In the genomic region with DNA sequence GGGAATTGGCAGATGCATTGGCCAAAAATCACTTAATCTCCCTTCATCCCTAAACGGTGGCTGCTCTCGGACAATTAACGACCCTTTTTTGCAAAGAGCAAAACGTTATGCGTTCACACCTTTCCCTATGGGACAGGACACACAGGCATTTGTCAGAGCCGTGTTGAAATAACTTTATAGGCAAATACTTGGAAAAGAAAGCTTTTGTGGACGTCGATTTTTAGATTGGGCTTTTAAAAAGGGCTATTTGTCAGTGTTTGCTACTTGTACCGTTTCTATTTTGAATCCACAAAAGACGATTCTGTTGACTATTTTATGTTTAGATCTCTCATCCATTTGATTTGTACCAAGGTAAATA, we compare ENCODE assay signal across 8 cellular contexts.
DNase-seq lines count a peak whose midpoint lies in the region; ATAC-seq and TF ChIP-seq lines count a peak whose summit lies in the region.

No MANE protein-coding gene starts in this region.

- peaks cover 2% of the 10 kb centered on the region for H3K4me1 Mint-ChIP-seq in activated naive CD4-positive, alpha-beta T cell treated with anti-CD3 and anti-CD28 coated beads for 36 hours (ENCODE audit: low read depth)
- peaks cover 11% of the 10 kb centered on the region for H3K4me1 Mint-ChIP-seq in activated CD4-positive, alpha-beta memory T cell treated with anti-CD3 and anti-CD28 coated beads, Interleukin-2, amount 10 ng/mL, durations not matched to agents 7 days and 5 days
- H3K4me1 Mint-ChIP-seq in immature natural killer cell = peaks cover 9 to 12% of the 10 kb centered on the region in 2 donors

- no peaks in the 10 kb centered on the region for H3K36me3 Mint-ChIP-seq in activated naive CD4-positive, alpha-beta T cell treated with anti-CD3 and anti-CD28 coated beads for 36 hours (ENCODE audit: low read depth)
- H3K36me3 Mint-ChIP-seq in activated CD4-positive, alpha-beta memory T cell treated with anti-CD3 and anti-CD28 coated beads, Interleukin-2, amount 10 ng/mL, durations not matched to agents 7 days and 5 days (ENCODE audit: low read depth) = no peaks in the 10 kb centered on the region
- H3K36me3 Mint-ChIP-seq in immature natural killer cell = no peaks in the 10 kb centered on the region

- no peak overlapping the region for H3K27ac Mint-ChIP-seq in activated naive CD4-positive, alpha-beta T cell treated with anti-CD3 and anti-CD28 coated beads for 36 hours
- no peak overlapping the region for H3K27ac Mint-ChIP-seq in activated CD4-positive, alpha-beta memory T cell treated with anti-CD3 and anti-CD28 coated beads, Interleukin-2, amount 10 ng/mL, durations not matched to agents 7 days and 5 days
- no peak overlapping the region for H3K27ac Mint-ChIP-seq in immature natural killer cell

- no peak for DNase-seq in activated naive CD4-positive, alpha-beta T cell treated with anti-CD3 and anti-CD28 coated beads for 36 hours
- DNase-seq in activated naive CD4-positive, alpha-beta T cell treated with anti-CD3 and anti-CD28 coated beads, Interleukin-2, amount 50 U/mL, for 16 hours = no peak
- no peak for DNase-seq in activated CD4-positive, alpha-beta memory T cell treated with anti-CD3 and anti-CD28 coated beads, Interleukin-2, amount 10 ng/mL, durations not matched to agents 7 days and 5 days
- no peak for DNase-seq in immature natural killer cell
- no peak for DNase-seq in testis
- DNase-seq in EL = no peak
- DNase-seq in substantia nigra (lab: John Stamatoyannopoulos, UW) = no peak

- POLR2A ChIA-PET in activated CD4-positive, alpha-beta memory T cell treated with anti-CD3 and anti-CD28 coated beads, Interleukin-2, amount 10 ng/mL, durations not matched to agents 7 days and 5 days (lab: Charles Lee) = no interaction called here

- H3K4me3 ChIP-seq in testis = peak overlapping the region; percentile 42 to 63

- no peaks in the 10 kb centered on the region for H3K9me3 Mint-ChIP-seq in activated naive CD4-positive, alpha-beta T cell treated with anti-CD3 and anti-CD28 coated beads for 36 hours
- no peaks in the 10 kb centered on the region for H3K9me3 Mint-ChIP-seq in activated CD4-positive, alpha-beta memory T cell treated with anti-CD3 and anti-CD28 coated beads, Interleukin-2, amount 10 ng/mL, durations not matched to agents 7 days and 5 days
- no peaks in the 10 kb centered on the region for H3K9me3 Mint-ChIP-seq in immature natural killer cell

- CTCF ChIA-PET in activated naive CD4-positive, alpha-beta T cell treated with anti-CD3 and anti-CD28 coated beads for 36 hours (lab: Charles Lee) = interaction anchor here (0.9 to 2.4 kb wide), 3 partner anchors 951 to 953 kb away, joined by 3 to 13 read pairs (median 8); no protein-coding TSS in a partner anchor
- CTCF ChIA-PET in activated CD4-positive, alpha-beta memory T cell treated with anti-CD3 and anti-CD28 coated beads, Interleukin-2, amount 10 ng/mL, durations not matched to agents 7 days and 5 days (lab: Charles Lee) = interaction anchor here (0.5 to 1.6 kb wide), 5 partner anchors 22 to 951 kb away, joined by 3 to 6 read pairs (median 4); no protein-coding TSS in a partner anchor

- H3K27ac ChIP-seq in testis = no peak overlapping the region
- H3K27ac ChIP-seq in substantia nigra (ENCODE audit: low read depth, low read length, poor library complexity, severe bottlenecking) = no peak overlapping the region

- intact Hi-C loops in activated naive CD4-positive, alpha-beta T cell treated with anti-CD3 and anti-CD28 coated beads for 36 hours (cut with micrococcal nuclease) = loop anchor here (5.0 to 10.0 kb wide), 2 partner anchors 428 to 801 kb away; no protein-coding TSS in a partner anchor
- intact Hi-C loops in testis (cut with DNase I; ENCODE audit: low total_unique reads) = no loop called here

- no peaks in the 10 kb centered on the region for H3K36me3 ChIP-seq in testis (ENCODE audit: low read depth, missing control alignments)

- H3K4me3 Mint-ChIP-seq in activated naive CD4-positive, alpha-beta T cell treated with anti-CD3 and anti-CD28 coated beads for 36 hours = peak overlapping the region; percentile 71
- H3K4me3 Mint-ChIP-seq in activated CD4-positive, alpha-beta memory T cell treated with anti-CD3 and anti-CD28 coated beads, Interleukin-2, amount 10 ng/mL, durations not matched to agents 7 days and 5 days = peak overlapping the region; percentile 30
- peak overlapping the region; percentile 74 to 89 (median 88) for H3K4me3 Mint-ChIP-seq in immature natural killer cell

- TF ChIP-seq CTCF in testis (IDR thresholded peaks at IDR 0.05) = no peak

- no peaks in the 10 kb centered on the region for H3K4me1 ChIP-seq in testis

- H3K9me3 ChIP-seq in testis = no peaks in the 10 kb centered on the region

- no peak for TF ChIP-seq POLR2A in testis (IDR thresholded peaks at IDR 0.05)

- 17 to 21% methylated on average over 10 of the region's 10 CpGs for WGBS in testis, 2 donors

- H3K27me3 Mint-ChIP-seq in activated naive CD4-positive, alpha-beta T cell treated with anti-CD3 and anti-CD28 coated beads for 36 hours (ENCODE audit: low read depth) = peaks cover 29% of the 10 kb centered on the region
- H3K27me3 Mint-ChIP-seq in activated CD4-positive, alpha-beta memory T cell treated with anti-CD3 and anti-CD28 coated beads, Interleukin-2, amount 10 ng/mL, durations not matched to agents 7 days and 5 days = peaks cover 43% of the 10 kb centered on the region
- H3K27me3 Mint-ChIP-seq in immature natural killer cell (ENCODE audit: low read depth in 3 of 3) = peaks cover 4 to 33% (median 10%) of the 10 kb centered on the region in 3 donors

- no peaks in the 10 kb centered on the region for H3K27me3 ChIP-seq in testis

- no peak for ATAC-seq in GM18867 (IDR thresholded peaks at IDR 0.05; ENCODE audit: unreplicated experiment)

Comparison
In these comparisons a context has a peak if more than half of its experiments do, and no peak if none do; other contexts are left out.
1. H3K4me3 Mint-ChIP-seq: peak in every context shown above with its lines; median percentile 88 in immature natural killer cell; 71 in activated naive CD4-positive, alpha-beta T cell treated with anti-CD3 and anti-CD28 coated beads for 36 hours; 30 in activated CD4-positive, alpha-beta memory T cell treated with anti-CD3 and anti-CD28 coated beads, Interleukin-2, amount 10 ng/mL, durations not matched to agents 7 days and 5 days.